ENCODE assay signal across 1 cellular context in the genomic region with DNA sequence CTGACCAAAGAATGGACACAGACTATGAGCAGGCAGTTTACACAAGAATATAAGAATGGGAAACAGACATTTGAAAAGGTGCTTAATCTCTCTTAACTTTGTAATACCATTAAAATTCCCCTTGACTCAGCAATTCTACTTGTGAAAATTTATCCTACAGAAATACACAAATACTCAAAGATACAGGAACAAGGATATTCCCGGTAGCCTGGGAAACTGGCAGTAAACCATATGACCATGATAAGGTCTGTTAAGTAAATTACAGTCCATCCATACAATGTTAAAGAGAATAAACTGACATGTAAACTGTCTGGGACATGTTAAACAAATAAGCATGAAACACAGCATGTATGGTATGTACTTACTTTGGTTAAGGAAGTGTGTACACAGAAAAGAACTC.
A peak's percentile ranks its signal among the peaks of the same experiment; 100 is the strongest.
TF ChIP-seq lines count a peak whose summit lies in the region.

No MANE protein-coding gene starts in this region.

TF ChIP-seq in A549, 52 proteins besides CTCF, POLR2A, EP300 and RAD21:
- peak; percentile 85 for TF ChIP-seq MAFK (IDR thresholded peaks at IDR 0.05; ENCODE audit: partially characterized antibody)
- no peak for TF ChIP-seq ZFP36 (IDR thresholded peaks at IDR 0.05; ENCODE audit: borderline replicate concordance, partially characterized antibody)
